In the genomic region with DNA sequence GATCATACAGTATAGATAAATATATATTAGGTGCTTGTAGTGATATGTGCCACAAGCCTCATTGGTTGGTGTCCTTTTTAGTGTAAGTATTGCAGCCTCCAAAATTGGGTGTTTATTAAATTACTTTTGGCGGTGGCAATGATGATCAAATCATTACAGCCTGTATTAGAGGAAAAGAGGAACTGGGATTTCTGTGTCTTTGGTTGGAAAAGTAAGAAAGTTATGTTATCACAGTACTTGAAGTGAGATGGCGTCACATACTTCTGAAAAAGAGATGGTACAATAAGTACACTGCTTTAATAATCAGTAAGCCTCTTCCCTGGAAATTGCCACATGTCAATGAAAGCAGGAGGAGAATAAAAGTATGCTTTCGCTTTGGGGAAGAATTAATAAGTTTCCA, we compare ENCODE assay signal across 8 cellular contexts.
DNase-seq lines count a peak whose midpoint lies in the region; ATAC-seq and TF ChIP-seq lines count a peak whose summit lies in the region.

No MANE protein-coding gene starts in this region.

- H2AFZ ChIP-seq in Loucy (ENCODE audit: low read length) (peak overlapping the region; percentile 97), parathyroid adenoma (peak overlapping the region; percentile 91)

- H3K27ac ChIP-seq in duodenal mucosa (ENCODE audit: low read depth, low read length) (peak overlapping the region; percentile 28), parathyroid adenoma (peak overlapping the region; percentile 98)

- no peaks in the 10 kb centered on the region for H3K9me2 ChIP-seq in Loucy (replicated peaks; ENCODE audit: low read depth, low read length)

- H3K27me3 ChIP-seq in Loucy (ENCODE audit: insufficient read depth, low read length, poor library complexity, severe bottlenecking) (peaks cover 97% of the 10 kb centered on the region), duodenal mucosa (ENCODE audit: control insufficient read depth in 1 of 2, insufficient read depth in 2 of 2, low read length in 2 of 2) (no peaks in the 10 kb centered on the region), parathyroid adenoma (ENCODE audit: control insufficient read depth, insufficient read depth, low read length) (no peaks in the 10 kb centered on the region)

- no peak for DNase-seq in SHP77 treated with DMSO at 0.1 percent for 48 hours (lab: John Stamatoyannopoulos, UW)
- DNase-seq in AG08395 (ENCODE audit: low spot score) = no peak
- DNase-seq in LoVo (ENCODE audit: low spot score) = no peak
- no peak for DNase-seq in HUDEP-2 (lab: John Stamatoyannopoulos, UW; ENCODE audit: unreplicated experiment in 76 of 76)

- no peak overlapping the region for H3K9ac ChIP-seq in Loucy (ENCODE audit: low read depth, low read length, poor library complexity, severe bottlenecking)
- H3K9ac ChIP-seq in duodenal mucosa (ENCODE audit: low read depth in 1 of 2, low read length in 2 of 2) = peak overlapping the region; percentile 6 to 79
- no peak overlapping the region for H3K9ac ChIP-seq in parathyroid adenoma

- no peak for TF ChIP-seq CTCF in Loucy (conservative IDR thresholded peaks at IDR 0.05; ENCODE audit: low read length)
- no peak for TF ChIP-seq CTCF in parathyroid adenoma (IDR thresholded peaks at IDR 0.05)

- H3K79me2 ChIP-seq in Loucy (ENCODE audit: insufficient read depth, low read length) (no peaks in the 10 kb centered on the region), parathyroid adenoma (no peaks in the 10 kb centered on the region)

- no peaks in the 10 kb centered on the region for H3K9me3 ChIP-seq in Loucy (ENCODE audit: insufficient read depth, low read depth, low read length)
- H3K9me3 ChIP-seq in duodenal mucosa (ENCODE audit: control insufficient read depth in 1 of 2, low read length in 2 of 2) = no peaks in the 10 kb centered on the region
- H3K9me3 ChIP-seq in parathyroid adenoma (ENCODE audit: control insufficient read depth, low read length) = no peaks in the 10 kb centered on the region

- no peaks in the 10 kb centered on the region for H3F3A ChIP-seq in Loucy (ENCODE audit: low read depth)

- H3K36me3 ChIP-seq in Loucy (ENCODE audit: insufficient read depth, low read length) (no peaks in the 10 kb centered on the region), duodenal mucosa (ENCODE audit: control insufficient read depth in 1 of 2, insufficient read depth in 2 of 2, low read length in 2 of 2) (peaks cover 0 to 5% of the 10 kb centered on the region in 2 donors), parathyroid adenoma (ENCODE audit: control insufficient read depth, insufficient read depth, low read length) (no peaks in the 10 kb centered on the region)

- no peaks in the 10 kb centered on the region for H4K20me1 ChIP-seq in Loucy (ENCODE audit: insufficient read depth, low read length, poor library complexity, severe bottlenecking)

- H3K4me3 ChIP-seq in Loucy (ENCODE audit: low read length, poor library complexity, severe bottlenecking) (peak overlapping the region; percentile 77), duodenal mucosa (ENCODE audit: low read depth in 1 of 2, low read length in 2 of 2) (peak overlapping the region; percentile 85 to 88), parathyroid adenoma (ENCODE audit: low read depth, low read length) (peak overlapping the region; percentile 92)

- H3K4me2 ChIP-seq in Loucy (ENCODE audit: low read depth, low read length, poor library complexity, severe bottlenecking) (peak overlapping the region; percentile 55), parathyroid adenoma (ENCODE audit: low read length) (peak overlapping the region; percentile 75)

- H3K4me1 ChIP-seq in Loucy (ENCODE audit: insufficient read depth, low read length, poor library complexity, severe bottlenecking) (peaks cover 7% of the 10 kb centered on the region), duodenal mucosa (ENCODE audit: control insufficient read depth in 1 of 2, insufficient read depth in 2 of 2, low read length in 2 of 2) (peaks cover 8 to 10% of the 10 kb centered on the region in 2 donors), parathyroid adenoma (peaks cover 4% of the 10 kb centered on the region)

- ATAC-seq in GM18511 (IDR thresholded peaks at IDR 0.05; ENCODE audit: unreplicated experiment) = peak; percentile 11

Comparison
In these comparisons a context has a peak if more than half of its experiments do, and no peak if none do; other contexts are left out.
1. H3K9ac ChIP-seq: peak in duodenal mucosa (2 of 2); none in Loucy (single experiment) and parathyroid adenoma (single experiment).
2. Peak in every context shown above with its lines, with median percentiles within 50 percentile points of each other: H3K4me3 ChIP-seq.